ENCODE assay signal across 18 cellular contexts in the genomic region with DNA sequence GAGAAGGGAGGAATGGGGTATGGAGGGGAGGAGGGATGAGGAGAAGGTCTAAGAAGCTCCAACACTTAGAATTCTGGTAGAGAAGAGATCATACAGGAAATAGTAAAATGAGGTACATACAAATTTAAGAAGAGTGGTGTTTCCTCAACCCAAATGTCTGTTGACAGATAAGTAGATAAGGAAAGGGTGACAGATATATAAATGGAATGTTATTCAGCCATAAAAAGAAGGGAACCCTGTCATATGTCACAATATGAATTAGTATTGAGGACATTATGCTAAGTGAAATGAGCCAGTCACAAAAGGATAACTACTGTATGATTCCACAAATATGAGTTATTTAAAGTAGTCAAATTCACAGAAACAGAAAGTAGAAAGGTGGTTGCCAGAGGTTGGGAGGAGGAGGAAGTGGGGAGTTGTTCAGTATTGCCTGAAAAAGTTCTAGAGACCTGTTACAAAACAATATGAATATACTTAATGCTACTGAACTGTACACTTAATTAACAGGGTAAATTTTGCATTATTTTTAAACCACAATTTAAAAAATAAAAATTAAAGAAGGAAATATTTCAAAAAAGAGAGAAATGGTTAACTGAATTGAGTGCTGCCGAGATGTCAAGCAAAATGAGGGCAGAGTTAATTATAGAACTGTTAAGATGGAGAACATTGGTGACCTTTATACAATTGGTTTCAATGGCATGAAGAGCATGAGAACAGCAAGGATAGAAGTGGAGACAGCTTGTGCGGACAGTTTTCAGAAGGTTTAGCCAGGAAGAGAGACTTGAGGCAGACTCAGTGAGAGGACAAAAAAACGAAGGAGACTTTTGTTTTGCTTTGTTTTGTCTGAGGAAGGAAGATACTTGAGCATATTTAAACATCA. TPM values are rescaled to one million over a fixed set of nuclear protein-coding genes. Genes with fewer than 3 reads are reported as not detected.
DNase-seq lines count a peak whose midpoint lies in the region; ATAC-seq, FAIRE-seq and TF ChIP-seq lines count a peak whose summit lies in the region.
"Had no signal": no experiment of that assay in that cellular context is flagged by ENCODE, and none has a peak within 500 bp of the region (broad histone marks: within the 10 kb centered on the region; RNA-seq: fewer than 3 reads in every experiment).

No MANE protein-coding gene starts in this region.

- H3K27me3 ChIP-seq in GM23248 (replicated peaks; ENCODE audit: insufficient read depth) (no peaks in the 10 kb centered on the region), heart right ventricle (no peaks in the 10 kb centered on the region), Peyer's patch (no peaks in the 10 kb centered on the region)
- H3K27me3 ChIP-seq: MG63, suprapubic skin had no signal

- no peaks in the 10 kb centered on the region for H3K9me3 ChIP-seq in GM23248 (ENCODE audit: low read depth)
- no peaks in the 10 kb centered on the region for H3K9me3 ChIP-seq in OCI-LY7 (ENCODE audit: low read length)
- no peaks in the 10 kb centered on the region for H3K9me3 ChIP-seq in heart right ventricle
- H3K9me3 ChIP-seq in Peyer's patch: no peaks in the 10 kb centered on the region
- H3K9me3 ChIP-seq: suprapubic skin had no signal

- POLR2A ChIA-PET in OCI-LY7 (lab: Charles Lee): interaction anchor here (0.5 kb wide), 1 partner anchor 49 kb away, joined by 4 read pairs; no protein-coding TSS in a partner anchor

- H3K9me2 ChIP-seq in GM23248 (ENCODE audit: insufficient read depth): no peaks in the 10 kb centered on the region
- H3K9me2 ChIP-seq in OCI-LY7 (ENCODE audit: insufficient read depth, low read length): no peaks in the 10 kb centered on the region

- CTCF ChIA-PET in OCI-LY7 (lab: Charles Lee; ENCODE audit: unreplicated experiment): no interaction called here

- H3K79me2 ChIP-seq in GM23248 (ENCODE audit: insufficient read depth): no peaks in the 10 kb centered on the region
- no peaks in the 10 kb centered on the region for H3K79me2 ChIP-seq in OCI-LY7 (ENCODE audit: insufficient read depth, low read depth, low read length)

- H2AFZ ChIP-seq in GM23248: peak overlapping the region; percentile 78
- H2AFZ ChIP-seq in OCI-LY7 (ENCODE audit: low read length): peak overlapping the region; percentile 19; the same call in 1 of the 2 replicates

- ATAC-seq in heart right ventricle: peak in 6 of 8 donors; percentile 53 to 81 (median 73)
- no peak for ATAC-seq in GM19395 (IDR thresholded peaks at IDR 0.05; ENCODE audit: unreplicated experiment)
- ATAC-seq in GM19035 (IDR thresholded peaks at IDR 0.05; ENCODE audit: unreplicated experiment): no peak

- H3K36me3 ChIP-seq in GM23248 (ENCODE audit: low read depth): no peaks in the 10 kb centered on the region
- H3K36me3 ChIP-seq in OCI-LY7 (ENCODE audit: insufficient read depth, low read length): no peaks in the 10 kb centered on the region
- no peaks in the 10 kb centered on the region for H3K36me3 ChIP-seq in heart right ventricle
- H3K36me3 ChIP-seq in Peyer's patch: no peaks in the 10 kb centered on the region
- H3K36me3 ChIP-seq: MG63, suprapubic skin had no signal

- H4K20me1 ChIP-seq in GM23248 (ENCODE audit: insufficient read depth): no peaks in the 10 kb centered on the region
- no peaks in the 10 kb centered on the region for H4K20me1 ChIP-seq in OCI-LY7 (ENCODE audit: insufficient read depth, low read length)

- TF ChIP-seq POLR2A in GM12891 (IDR thresholded peaks at IDR 0.05; ENCODE audit: low read depth, low read length) (no peak), Peyer's patch (IDR thresholded peaks at IDR 0.05) (no peak)

- H3F3A ChIP-seq in GM23248 (ENCODE audit: insufficient read depth): no peaks in the 10 kb centered on the region

- WGBS in GM23248 (ENCODE audit: low coverage in 1 of 2, low lambda C conversion rate in 2 of 2, missing lambda C conversion rate in 2 of 2), 2 experiments: 60 to 71% methylated on average over 3 of the region's 3 CpGs
- WGBS in heart right ventricle, 2 donors: 28 to 34% methylated on average over 3 of the region's 3 CpGs

- DNase-seq in GM12891 (ENCODE audit: insufficient read length, low spot score) (no peak), GM23248 (no peak), OCI-LY7 (ENCODE audit: low spot score) (no peak), heart right ventricle (no peak), Peyer's patch (no peak), frontal cortex (ENCODE audit: low spot score in 2 of 2) (no peak)
- DNase-seq: activated naive CD4-positive, alpha-beta T cell; NCI-H2171; stimulated activated CD4-positive, alpha-beta T cell treated with anti-CD3 and anti-CD28 coated beads, Interleukin-15, amount 100 ng/mL, for 24 hours had no signal

- no peak overlapping the region for H3K9ac ChIP-seq in GM23248

- TF ChIP-seq CTCF in OCI-LY7 (conservative IDR thresholded peaks at IDR 0.05; ENCODE audit: low read length): no peak
- no peak for TF ChIP-seq CTCF in heart right ventricle (IDR thresholded peaks at IDR 0.05)
- TF ChIP-seq CTCF in Peyer's patch (IDR thresholded peaks at IDR 0.05): no peak

- peak overlapping the region; percentile 73 for H3K4me2 ChIP-seq in GM23248 (ENCODE audit: unreplicated experiment)
- H3K4me2 ChIP-seq in OCI-LY7 (ENCODE audit: low read length): no peak overlapping the region

- H3K4me3 ChIP-seq in GM23248 (peak overlapping the region; percentile 36), OCI-LY7 (ENCODE audit: low read depth, low read length, poor library complexity, severe bottlenecking) (no peak overlapping the region), heart right ventricle (no peak overlapping the region), Peyer's patch (no peak overlapping the region)
- H3K4me3 ChIP-seq: MG63, SK-N-MC, suprapubic skin had no signal

- H3K4me1 ChIP-seq in GM23248 (ENCODE audit: insufficient read depth) (peaks cover 13% of the 10 kb centered on the region), OCI-LY7 (ENCODE audit: insufficient read depth, low read length, poor library complexity, severe bottlenecking) (peaks cover 6% of the 10 kb centered on the region), heart right ventricle (peaks cover 5 to 27% (median 15%) of the 10 kb centered on the region in 9 donors), Peyer's patch (no peaks in the 10 kb centered on the region)

- H3K27ac ChIP-seq in GM23248: peak overlapping the region; percentile 48
- no peak overlapping the region for H3K27ac ChIP-seq in OCI-LY7 (ENCODE audit: low read depth, low read length, poor library complexity, severe bottlenecking)
- peak overlapping the region in 7 of 10 donors; percentile 17 to 67 (median 56) for H3K27ac ChIP-seq in heart right ventricle
- no peak overlapping the region for H3K27ac ChIP-seq in Peyer's patch
- H3K27ac ChIP-seq: SK-N-MC, suprapubic skin, VCaP had no signal

- FAIRE-seq in GM12891 (lab: Jason Lieb, UNC): no peak
- no peak for FAIRE-seq in frontal cortex (lab: Jason Lieb, UNC)

- no TSS peak for BruUV-seq in OCI-LY7 (replicated peaks; lab: Mats Ljungman, UMichigan)

- in situ Hi-C loops in GM23248 (cut with MboI): no loop called here

- intact Hi-C loops in OCI-LY7 (cut with micrococcal nuclease; ENCODE audit: unreplicated experiment) (no loop called here), heart right ventricle (cut with DNase I) (loop anchor here in 2 of 10 donors (5.0 kb wide), 2 partner anchors 82 to 92 kb away; no protein-coding TSS in a partner anchor)

TF ChIP-seq in GM12891, 5 proteins besides CTCF, POLR2A, EP300 and RAD21:
- peak; percentile 47 for TF ChIP-seq SPI1 (IDR thresholded peaks at IDR 0.05; ENCODE audit: low read depth, low read length)
- no peak for TF ChIP-seq POU2F2 (IDR thresholded peaks at IDR 0.05; ENCODE audit: low read depth, low read length)
- no peak for TF ChIP-seq TAF1 (IDR thresholded peaks at IDR 0.05; ENCODE audit: low read depth, low read length)
- TF ChIP-seq POLR2AphosphoS5 (IDR thresholded peaks at IDR 0.05; ENCODE audit: low read depth, low read length): no peak
- TF ChIP-seq PAX5 (IDR thresholded peaks at IDR 0.05; ENCODE audit: insufficient read depth, low read length, severe bottlenecking): no peak
TF ChIP-seq in GM12891: peak in this region for 1.

RNA-seq across cellular contexts. Expression of a gene that starts 47.6 kb away (rescaled TPM):
- polyA plus RNA-seq in GM12891 (2012; ENCODE audit: low read depth, missing spikeins): 0.13 TPM
- 0.11 TPM in 1 of 2 replicates, not detected in the other for total RNA-seq in GM23248 (2014; rRNA removed; shearing (Covaris generic))
- not detected in 2 replicates for polyA plus RNA-seq in GM23248 (2016; fragmentation: Nextera tagmentation; extraction: Ambion mirVana)
- total RNA-seq in OCI-LY7 (2014; rRNA removed; shearing (Covaris generic)): not detected in 2 replicates
- not detected in 2 replicates for total RNA-seq in OCI-LY7 (2022)
- total RNA-seq in heart right ventricle: under 1 TPM in 4 of 10 donors, not detected in 6; 0.07 to 0.74 (median 0.40) TPM
- under 1 TPM in 1 of 2 donors, not detected in 1; 0.01 TPM for polyA plus RNA-seq in heart right ventricle
- under 1 TPM in 3 of 4 donors, not detected in 1; 0.18 to 0.80 (median 0.57) TPM for total RNA-seq in Peyer's patch
- not detected for total RNA-seq in frontal cortex
- total RNA-seq: HFFc6, osteocyte had no signal
- polyA plus RNA-seq: immature natural killer cell had no signal

Comparison
In these comparisons a context has a peak if more than half of its experiments do, and no peak if none do; other contexts are left out.
1. H3K27ac ChIP-seq: peak in GM23248 (single experiment) and heart right ventricle (7 of 10); none in OCI-LY7 (single experiment) and Peyer's patch (0 of 4).
2. ATAC-seq: peak in heart right ventricle (6 of 8); none in GM19395 (single experiment) and GM19035 (single experiment).